ENCODE assay signal across 22 cellular contexts in genomic region chr7:157554393-157555238, GRCh38.
A peak's percentile ranks its signal among the peaks of the same experiment; 100 is the strongest.
DNase-seq lines count a peak whose midpoint lies in the region; ATAC-seq and TF ChIP-seq lines count a peak whose summit lies in the region.
"Had no signal": no experiment of that assay in that cellular context is flagged by ENCODE, and none has a peak within 500 bp of the region (broad histone marks: within the 10 kb centered on the region; RNA-seq: fewer than 3 reads in every experiment).

No MANE protein-coding gene starts in this region.

- no peak for TF ChIP-seq CTCF in WTC11 (IDR thresholded peaks at IDR 0.05)
- TF ChIP-seq CTCF in upper lobe of right lung (IDR thresholded peaks at IDR 0.05): no peak

- no peak overlapping the region for H3K4me3 ChIP-seq in upper lobe of right lung
- H3K4me3 ChIP-seq: GM23338 had no signal

- H3K4me3 Mint-ChIP-seq in WTC11: no peak overlapping the region
- H3K4me3 Mint-ChIP-seq: B cell; CD4-positive, alpha-beta memory T cell; GM23338 had no signal

- no peaks in the 10 kb centered on the region for H3K27me3 ChIP-seq in upper lobe of right lung

- no peak overlapping the region for H3K27ac ChIP-seq in upper lobe of right lung

- no peaks in the 10 kb centered on the region for H3K4me1 Mint-ChIP-seq in WTC11
- H3K4me1 Mint-ChIP-seq: B cell; CD4-positive, alpha-beta memory T cell; GM23338 had no signal

- H3K9me3 ChIP-seq in upper lobe of right lung: no peaks in the 10 kb centered on the region

- POLR2A ChIA-PET in WTC11 (lab: Charles Lee): no interaction called here

- H3K36me3 Mint-ChIP-seq in WTC11: no peaks in the 10 kb centered on the region
- H3K36me3 Mint-ChIP-seq: CD4-positive, alpha-beta memory T cell had no signal

- no peaks in the 10 kb centered on the region for H3K9me3 Mint-ChIP-seq in WTC11
- H3K9me3 Mint-ChIP-seq: CD4-positive, alpha-beta memory T cell had no signal

- intact Hi-C loops in left ventricle myocardium superior (cut with micrococcal nuclease): no loop called here
- intact Hi-C loops in Right ventricle myocardium inferior (cut with DNase I): no loop called here
- intact Hi-C loops in upper lobe of right lung (cut with DNase I): no loop called here

- CTCF ChIA-PET in WTC11 (lab: Charles Lee): no interaction called here

- no peaks in the 10 kb centered on the region for H3K36me3 ChIP-seq in upper lobe of right lung

- no peak for ATAC-seq in left ventricle myocardium superior
- no peak for ATAC-seq in Right ventricle myocardium inferior
- no peak for ATAC-seq in WTC11
- no peak for ATAC-seq in upper lobe of right lung
- ATAC-seq in HG03039 (IDR thresholded peaks at IDR 0.05; ENCODE audit: unreplicated experiment): no peak
- ATAC-seq in HG03159 (IDR thresholded peaks at IDR 0.05; ENCODE audit: unreplicated experiment): no peak
- no peak for ATAC-seq in GM18502 (IDR thresholded peaks at IDR 0.05; ENCODE audit: poor library complexity, unreplicated experiment)
- ATAC-seq: GM23338, Panc1 had no signal

- H3K27me3 Mint-ChIP-seq in WTC11 (ENCODE audit: low read depth): no peaks in the 10 kb centered on the region; the same call in 1 of the 2 replicates
- H3K27me3 Mint-ChIP-seq: B cell had no signal

- peak; percentile 6 for DNase-seq in left ventricle myocardium superior
- no peak for DNase-seq in Right ventricle myocardium inferior (ENCODE audit: missing footprints)
- DNase-seq in WTC11 (ENCODE audit: low spot score): peak; percentile 4
- DNase-seq in mesenteric fat pad (ENCODE audit: low spot score): peak; percentile 60
- DNase-seq in upper lobe of right lung: peak; percentile 38
- DNase-seq: ACHN; CD4-positive, alpha-beta memory T cell; DND-41; GF-D8; Kasumi-1; NCI-H1417; NCI-H1930; NCI-H2171; NCI-H510A; NCI-H82; SHP77 treated with DMSO at 0.1 percent for 48 hours had no signal

- H3K4me1 ChIP-seq in upper lobe of right lung: no peaks in the 10 kb centered on the region

- H3K27ac Mint-ChIP-seq in WTC11: no peak overlapping the region
- H3K27ac Mint-ChIP-seq: B cell, GM23338 had no signal

TF ChIP-seq in WTC11, 78 proteins besides CTCF, POLR2A, EP300 and RAD21:
- no peak for TF ChIP-seq ZNF281 (CRISPR knock-in tag; IDR thresholded peaks at IDR 0.05)
- no peak for TF ChIP-seq E2F5 (CRISPR knock-in tag; IDR thresholded peaks at IDR 0.05)
- no peak for TF ChIP-seq FOXJ3 (CRISPR knock-in tag; IDR thresholded peaks at IDR 0.05; ENCODE audit: borderline replicate concordance)
- no peak for TF ChIP-seq RORB (CRISPR knock-in tag; IDR thresholded peaks at IDR 0.05)
- no peak for TF ChIP-seq ZNF232 (CRISPR knock-in tag; IDR thresholded peaks at IDR 0.05)
- no peak for TF ChIP-seq SOX15 (CRISPR knock-in tag; IDR thresholded peaks at IDR 0.05)
- TF ChIP-seq ZNF138 (CRISPR knock-in tag; conservative IDR thresholded peaks at IDR 0.05): no peak
- TF ChIP-seq MXD4 (CRISPR knock-in tag; IDR thresholded peaks at IDR 0.05; ENCODE audit: borderline replicate concordance): no peak
- TF ChIP-seq ZNF219 (CRISPR knock-in tag; IDR thresholded peaks at IDR 0.05; ENCODE audit: borderline replicate concordance): no peak
- TF ChIP-seq USF2 (CRISPR knock-in tag; IDR thresholded peaks at IDR 0.05): no peak
- no peak for TF ChIP-seq ZSCAN18 (CRISPR knock-in tag; IDR thresholded peaks at IDR 0.05)
- TF ChIP-seq JAZF1 (CRISPR knock-in tag; IDR thresholded peaks at IDR 0.05): no peak
- no peak for TF ChIP-seq ELF4 (CRISPR knock-in tag; IDR thresholded peaks at IDR 0.05; ENCODE audit: low read depth)
- TF ChIP-seq NFATC4 (CRISPR knock-in tag; IDR thresholded peaks at IDR 0.05): no peak
